In genomic region chr12:1583421-1584078, GRCh38 we compare ENCODE assay signal across 8 cellular contexts. TPM values are rescaled to one million over a fixed set of nuclear protein-coding genes. Genes with fewer than 3 reads are reported as not detected.
DNase-seq lines count a peak whose midpoint lies in the region; FAIRE-seq and TF ChIP-seq lines count a peak whose summit lies in the region.

No MANE protein-coding gene starts in this region.

- DNase-seq in AG08395 (ENCODE audit: low spot score) (peak; percentile 82), GM19239 (ENCODE audit: insufficient read length, low spot score) (peak; percentile 51), Karpas-422 (peak; percentile 92), PC-9 (peak; percentile 73 to 77), fibroblast of gingiva (ENCODE audit: low read depth) (peak; percentile 86), tibial artery (peak in 1 of 2 donors; percentile 80)
- peak; percentile 59 for DNase-seq in activated T-cell treated with anti-CD3 and anti-CD28 coated beads, Interleukin-2, amount 50 U/mL, for 24 hours

- H3K9me3 Mint-ChIP-seq in activated T-cell treated with anti-CD3 and anti-CD28 coated beads, Interleukin-2, amount 50 U/mL, for 24 hours: no peaks in the 10 kb centered on the region

- H3K4me1 ChIP-seq in Karpas-422 (ENCODE audit: low read length) (peaks cover 29% of the 10 kb centered on the region), PC-9 (replicated peaks; ENCODE audit: insufficient read depth) (peaks cover 6% of the 10 kb centered on the region), tibial artery (peaks cover 0 to 26% (median 14%) of the 10 kb centered on the region in 4 donors)

- intact Hi-C loops in PC-9 (cut with micrococcal nuclease; ENCODE audit: unreplicated experiment) (loop anchor here (1.0 to 10.0 kb wide), 7 partner anchors 66 to 1007 kb away; partner anchors contain the start of gene RAD52), tibial artery (cut with DNase I; ENCODE audit: low total_unique reads) (loop anchor here (5.0 kb wide), 1 partner anchor 466 kb away; no protein-coding TSS in a partner anchor)

- H3K9me2 ChIP-seq in Karpas-422 (replicated peaks; ENCODE audit: insufficient read depth, low read length): no peaks in the 10 kb centered on the region
- no peaks in the 10 kb centered on the region for H3K9me2 ChIP-seq in PC-9 (ENCODE audit: insufficient read depth)
- no peaks in the 10 kb centered on the region for H3K9me2 ChIP-seq in neural cell (ENCODE audit: insufficient read depth, low read length)

- H3K27ac ChIP-seq in Karpas-422 (ENCODE audit: low read length) (no peak overlapping the region), PC-9 (no peak overlapping the region), neural cell (ENCODE audit: low read length) (no peak overlapping the region), tibial artery (no peak overlapping the region)

- H3K9me3 ChIP-seq in Karpas-422 (ENCODE audit: low read length) (no peaks in the 10 kb centered on the region), PC-9 (ENCODE audit: insufficient read depth, low read depth) (no peaks in the 10 kb centered on the region), neural cell (ENCODE audit: low read length) (no peaks in the 10 kb centered on the region), tibial artery (no peaks in the 10 kb centered on the region)

- peak overlapping the region; percentile 77 for H3K4me2 ChIP-seq in Karpas-422 (ENCODE audit: low read depth, low read length, poor library complexity, severe bottlenecking)
- peak overlapping the region; percentile 74 for H3K4me2 ChIP-seq in PC-9
- no peak overlapping the region for H3K4me2 ChIP-seq in neural cell (ENCODE audit: low read length)

- peak; percentile 97 for TF ChIP-seq RAD21 in neural cell (conservative IDR thresholded peaks at IDR 0.05)

- peak; percentile 18 for TF ChIP-seq EP300 in neural cell (conservative IDR thresholded peaks at IDR 0.05; ENCODE audit: poor library complexity, severe bottlenecking)

- H3K4me1 Mint-ChIP-seq in activated T-cell treated with anti-CD3 and anti-CD28 coated beads, Interleukin-2, amount 50 U/mL, for 24 hours (ENCODE audit: low read depth): peaks cover 22% of the 10 kb centered on the region

- H3K4me3 ChIP-seq in Karpas-422 (ENCODE audit: low read length) (peak overlapping the region; percentile 56), PC-9 (peak overlapping the region; percentile 32; the same call in 1 of the 2 replicates), neural cell (ENCODE audit: low read length) (no peak overlapping the region), tibial artery (peak overlapping the region; percentile 7 to 20)

- H3K9ac ChIP-seq in Karpas-422 (ENCODE audit: low read length) (peak overlapping the region; percentile 42; the same call in 1 of the 2 replicates), neural cell (ENCODE audit: low read length) (no peak overlapping the region)

- no peak overlapping the region for H3K4me3 Mint-ChIP-seq in activated T-cell treated with anti-CD3 and anti-CD28 coated beads, Interleukin-2, amount 50 U/mL, for 24 hours

- TF ChIP-seq CTCF in PC-9 (conservative IDR thresholded peaks at IDR 0.05): peak; percentile 98
- peak; percentile 94 for TF ChIP-seq CTCF in neural cell (IDR thresholded peaks at IDR 0.05; ENCODE audit: poor library complexity, severe bottlenecking)
- peak; percentile 82 to 89 for TF ChIP-seq CTCF in tibial artery (IDR thresholded peaks at IDR 0.05)

- CTCF ChIA-PET in PC-9 (lab: Charles Lee): interaction anchor here (0.6 to 3.2 kb wide), 8 partner anchors 64 to 951 kb away, joined by 3 to 63 read pairs (median 4); no protein-coding TSS in a partner anchor

- no TSS peak for BruUV-seq in PC-9 (replicated peaks; lab: Mats Ljungman, UMichigan)

- H3K79me2 ChIP-seq in Karpas-422 (ENCODE audit: low read length) (no peaks in the 10 kb centered on the region), PC-9 (ENCODE audit: low read depth) (peaks cover 9% of the 10 kb centered on the region), neural cell (replicated peaks; ENCODE audit: insufficient read depth, low read length) (peaks cover 54% of the 10 kb centered on the region)

- H3K27me3 ChIP-seq in Karpas-422 (ENCODE audit: low read length) (no peaks in the 10 kb centered on the region), PC-9 (ENCODE audit: insufficient read depth, low read depth) (no peaks in the 10 kb centered on the region), neural cell (ENCODE audit: insufficient read depth, low read depth, low read length) (no peaks in the 10 kb centered on the region), tibial artery (no peaks in the 10 kb centered on the region)

- H3F3A ChIP-seq in PC-9 (ENCODE audit: insufficient read depth, low read depth): 0 out of 2 replicates have a peak, but pooled peaks cover 10% of the 10 kb centered on the region
- peaks cover 2% of the 10 kb centered on the region for H3F3A ChIP-seq in neural cell (ENCODE audit: insufficient read depth, low read length, poor library complexity, severe bottlenecking)

- H3K36me3 ChIP-seq in Karpas-422 (ENCODE audit: insufficient read depth, low read length) (no peaks in the 10 kb centered on the region), PC-9 (ENCODE audit: low read depth) (no peaks in the 10 kb centered on the region), neural cell (ENCODE audit: insufficient read depth, low read length) (no peaks in the 10 kb centered on the region), tibial artery (no peaks in the 10 kb centered on the region)

- H4K20me1 ChIP-seq in Karpas-422 (ENCODE audit: insufficient read depth, low read depth, low read length) (no peaks in the 10 kb centered on the region), PC-9 (ENCODE audit: insufficient read depth) (peaks cover 10% of the 10 kb centered on the region; the same call in 1 of the 2 replicates), neural cell (ENCODE audit: insufficient read depth) (peaks cover 6% of the 10 kb centered on the region)

- no peaks in the 10 kb centered on the region for H3K27me3 Mint-ChIP-seq in activated T-cell treated with anti-CD3 and anti-CD28 coated beads, Interleukin-2, amount 50 U/mL, for 24 hours

- peak overlapping the region; percentile 61; the same call in 1 of the 2 replicates for H2AFZ ChIP-seq in Karpas-422 (ENCODE audit: low read length)
- H2AFZ ChIP-seq in PC-9: peak overlapping the region; percentile 5; the same call in 1 of the 2 replicates
- no peak overlapping the region for H2AFZ ChIP-seq in neural cell (ENCODE audit: low read depth, low read length)

- H3K27ac Mint-ChIP-seq in activated T-cell treated with anti-CD3 and anti-CD28 coated beads, Interleukin-2, amount 50 U/mL, for 24 hours: no peak overlapping the region

- FAIRE-seq in GM19239 (lab: Jason Lieb, UNC): peak; percentile 97

- peaks cover 5% of the 10 kb centered on the region for H3K36me3 Mint-ChIP-seq in activated T-cell treated with anti-CD3 and anti-CD28 coated beads, Interleukin-2, amount 50 U/mL, for 24 hours (ENCODE audit: low read depth)

- POLR2A ChIA-PET in PC-9 (lab: Charles Lee; ENCODE audit: unreplicated experiment): interaction anchor here (0.7 kb wide), 1 partner anchor 19 kb away, joined by 7 read pairs; no protein-coding TSS in a partner anchor

TF ChIP-seq in neural cell, 6 proteins besides CTCF, POLR2A, EP300 and RAD21:
- peak; percentile 12 for TF ChIP-seq POLR2AphosphoS5 (IDR thresholded peaks at IDR 0.05)
- TF ChIP-seq TAF1 (IDR thresholded peaks at IDR 0.05; ENCODE audit: low read depth): no peak
- TF ChIP-seq SMC3 (conservative IDR thresholded peaks at IDR 0.05; ENCODE audit: poor library complexity): peak; percentile 94
- TF ChIP-seq REST (IDR thresholded peaks at IDR 0.05; ENCODE audit: borderline replicate concordance): no peak
- TF ChIP-seq MXI1 (conservative IDR thresholded peaks at IDR 0.05; ENCODE audit: poor library complexity, severe bottlenecking): no peak
- no peak for TF ChIP-seq EZH2 (IDR thresholded peaks at IDR 0.05; ENCODE audit: borderline replicate concordance, insufficient read depth, low read length, poor library complexity, severe bottlenecking)
TF ChIP-seq in neural cell: peak in this region for 2.

RNA-seq across cellular contexts. Expression of gene FBXL14, which starts 10.8 kb away (rescaled TPM):
- total RNA-seq in Karpas-422 (2014; rRNA removed; shearing (Covaris generic); ENCODE audit: low replicate concordance): 29.0 and 62.5 TPM in 2 replicates
- total RNA-seq in PC-9 (2021): 16.3 and 21.1 TPM in 2 replicates
- 15.1 and 21.8 TPM in 2 replicates for polyA plus RNA-seq in neural cell
- polyA minus RNA-seq in neural cell: 49.3 and 63.3 TPM in 2 replicates

RNA-seq across cellular contexts. Expression of gene WNT5B, which starts 45.5 kb away (rescaled TPM):
- not detected in 2 replicates for total RNA-seq in Karpas-422 (2014; rRNA removed; shearing (Covaris generic); ENCODE audit: low replicate concordance)
- 33.1 and 50.2 TPM in 2 replicates for total RNA-seq in PC-9 (2021)
- polyA plus RNA-seq in neural cell: 17.0 and 17.4 TPM in 2 replicates
- 23.3 and 28.7 TPM in 2 replicates for polyA minus RNA-seq in neural cell

Comparison
In these comparisons a context has a peak if more than half of its experiments do, and no peak if none do; other contexts are left out.
1. RNA of gene WNT5B, which starts 45.5 kb away (total RNA-seq): 33.1 to 50.2 TPM in PC-9; not detected in Karpas-422; every median in the first group is over 10 times any median in the second.
2. Peak in every context shown above with its lines, with median percentiles within 50 percentile points of each other: CTCF ChIP-seq.